ENCODE assay signal across 18 cellular contexts in the genomic region with DNA sequence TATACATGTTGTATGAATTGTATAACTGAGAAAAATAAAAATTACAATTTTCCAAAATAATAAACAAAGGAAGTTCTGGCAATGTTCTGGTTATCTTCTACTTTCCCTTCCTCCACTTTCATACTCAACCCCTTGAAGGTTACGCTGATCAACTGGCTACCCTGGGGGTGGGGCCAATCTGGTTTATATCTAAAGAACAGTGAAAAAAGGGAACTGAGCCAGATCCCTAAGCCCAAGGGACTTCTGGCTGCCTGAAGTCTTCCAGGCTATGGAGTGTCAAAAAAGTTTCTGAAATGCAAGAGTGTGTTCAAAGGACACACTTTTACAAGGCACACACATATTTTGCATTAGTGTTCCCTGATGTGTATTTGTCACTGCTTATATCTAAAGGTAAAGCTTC.
"Had no signal": no experiment of that assay in that cellular context is flagged by ENCODE, and none has a peak within 500 bp of the region (broad histone marks: within the 10 kb centered on the region; RNA-seq: fewer than 3 reads in every experiment).

No MANE protein-coding gene starts in this region.

- H3K27ac Mint-ChIP-seq: naive thymus-derived CD4-positive, alpha-beta T cell; nephron progenitor cell had no signal

- H3K4me1 ChIP-seq: colonic mucosa, esophagus squamous epithelium, heart left ventricle, transverse colon had no signal

- H3K4me3 ChIP-seq: colonic mucosa, esophagus squamous epithelium, heart left ventricle, stomach, thoracic aorta, transverse colon had no signal

- DNase-seq: colonic mucosa; dermis blood vessel endothelial cell; esophagus squamous epithelium; hippocampal formation; left colon; naive thymus-derived CD4-positive, alpha-beta T cell; nephron progenitor cell; posterior cingulate gyrus; stimulated activated CD4-positive, alpha-beta T cell treated with anti-CD3 and anti-CD28 coated beads, Interleukin-2, amount 100 ng/mL, for 24 hours; stimulated activated CD4-positive, alpha-beta T cell treated with anti-CD3 and anti-CD28 coated beads, Interleukin-4, amount 100 ng/mL, for 4 hours; stimulated activated naive CD4-positive, alpha-beta T cell; stomach; substantia nigra; transverse colon had no signal

- H3K9me3 ChIP-seq: colonic mucosa, heart left ventricle, neutrophil, thoracic aorta, transverse colon had no signal

- H3K4me3 Mint-ChIP-seq: naive thymus-derived CD4-positive, alpha-beta T cell; nephron progenitor cell had no signal

- ATAC-seq: heart left ventricle; left colon; naive thymus-derived CD4-positive, alpha-beta T cell; sciatic nerve had no signal

- H3K36me3 ChIP-seq: colonic mucosa, esophagus squamous epithelium, heart left ventricle, neutrophil, stomach, thoracic aorta, transverse colon had no signal

- H3K36me3 Mint-ChIP-seq: naive thymus-derived CD4-positive, alpha-beta T cell had no signal

- H3K4me1 Mint-ChIP-seq: naive thymus-derived CD4-positive, alpha-beta T cell had no signal

- H3K27ac ChIP-seq: colonic mucosa, esophagus squamous epithelium, heart left ventricle, neutrophil, stomach, thoracic aorta, transverse colon had no signal

- H3K27me3 ChIP-seq: colonic mucosa, esophagus squamous epithelium, heart left ventricle, neutrophil, stomach, transverse colon had no signal
